In the genomic region with DNA sequence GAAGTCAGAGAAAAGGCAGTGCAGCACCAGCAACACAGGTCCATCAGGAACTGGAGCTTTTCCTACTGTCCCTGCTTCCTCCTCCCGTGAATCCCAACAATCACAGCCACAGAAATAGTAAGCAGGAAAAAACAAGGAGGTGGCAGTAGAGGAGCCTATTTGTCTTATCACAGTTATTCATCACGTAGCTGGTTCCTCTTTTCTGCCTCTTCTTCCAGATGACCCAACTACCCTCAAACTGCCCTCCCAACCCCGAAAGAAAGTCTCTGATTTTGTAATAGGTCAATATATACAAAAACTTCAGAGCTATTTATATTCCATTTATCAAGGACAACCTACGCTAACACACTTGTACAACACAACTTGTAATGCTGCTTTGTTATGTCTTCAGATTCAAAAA, we compare ENCODE assay signal across 1 cellular context.
TF ChIP-seq lines count a peak whose summit lies in the region.

No MANE protein-coding gene starts in this region.

TF ChIP-seq in HepG2, 621 proteins besides CTCF, POLR2A, EP300 and RAD21:
- peak; percentile 59 for TF ChIP-seq RBM22 (optimal IDR thresholded peaks at IDR 0.05; ENCODE audit: low read length)
- no peak for TF ChIP-seq ZFX (CRISPR knock-in tag; IDR thresholded peaks at IDR 0.05; ENCODE audit: low read depth)
- TF ChIP-seq NAIF1 (CRISPR knock-in tag; IDR thresholded peaks at IDR 0.05; ENCODE audit: borderline replicate concordance): no peak
- TF ChIP-seq FOSL2 (CRISPR knock-in tag; IDR thresholded peaks at IDR 0.05): no peak
- TF ChIP-seq MAFF (IDR thresholded peaks at IDR 0.05; ENCODE audit: low read depth, low read length): no peak
TF ChIP-seq in HepG2: peak in this region for 1.
